In the genomic region with DNA sequence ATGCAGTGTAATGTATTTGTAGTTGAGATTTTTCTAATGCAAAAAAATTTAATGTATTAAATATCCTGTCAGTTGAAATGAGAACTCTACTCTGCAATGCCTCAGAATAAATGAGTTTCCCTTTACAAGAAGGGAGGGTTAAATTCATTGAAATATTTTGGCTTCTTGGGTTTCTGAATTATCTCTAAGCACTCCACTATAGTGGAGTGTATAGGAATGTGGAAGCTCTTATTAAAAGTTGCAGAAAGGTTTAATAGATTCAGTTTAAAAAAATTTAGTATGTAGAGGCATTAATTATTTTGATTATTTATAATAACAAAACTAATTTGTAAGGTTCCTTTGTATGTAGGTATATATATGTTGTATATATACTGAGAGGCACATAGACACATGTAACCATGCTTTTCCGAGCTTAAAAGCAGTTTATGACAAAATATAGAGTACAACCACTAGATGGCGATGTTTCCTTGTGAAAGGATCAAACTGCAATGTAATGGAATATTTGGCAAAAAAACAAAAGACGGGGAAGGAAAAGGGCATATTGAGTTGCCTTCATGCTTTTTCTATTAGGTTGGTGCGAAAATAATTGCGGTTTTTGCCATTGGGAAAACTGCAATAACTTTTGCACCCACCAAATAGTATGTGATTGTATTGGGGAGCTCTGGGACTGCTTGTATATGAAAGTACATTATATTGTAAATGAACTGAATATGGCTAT, we compare ENCODE assay signal across 1 cellular context.
TF ChIP-seq lines count a peak whose summit lies in the region.

No MANE protein-coding gene starts in this region.

TF ChIP-seq in K562, 482 proteins besides CTCF, POLR2A, EP300 and RAD21 (continued from another document):
- TF ChIP-seq, protein P1, sequence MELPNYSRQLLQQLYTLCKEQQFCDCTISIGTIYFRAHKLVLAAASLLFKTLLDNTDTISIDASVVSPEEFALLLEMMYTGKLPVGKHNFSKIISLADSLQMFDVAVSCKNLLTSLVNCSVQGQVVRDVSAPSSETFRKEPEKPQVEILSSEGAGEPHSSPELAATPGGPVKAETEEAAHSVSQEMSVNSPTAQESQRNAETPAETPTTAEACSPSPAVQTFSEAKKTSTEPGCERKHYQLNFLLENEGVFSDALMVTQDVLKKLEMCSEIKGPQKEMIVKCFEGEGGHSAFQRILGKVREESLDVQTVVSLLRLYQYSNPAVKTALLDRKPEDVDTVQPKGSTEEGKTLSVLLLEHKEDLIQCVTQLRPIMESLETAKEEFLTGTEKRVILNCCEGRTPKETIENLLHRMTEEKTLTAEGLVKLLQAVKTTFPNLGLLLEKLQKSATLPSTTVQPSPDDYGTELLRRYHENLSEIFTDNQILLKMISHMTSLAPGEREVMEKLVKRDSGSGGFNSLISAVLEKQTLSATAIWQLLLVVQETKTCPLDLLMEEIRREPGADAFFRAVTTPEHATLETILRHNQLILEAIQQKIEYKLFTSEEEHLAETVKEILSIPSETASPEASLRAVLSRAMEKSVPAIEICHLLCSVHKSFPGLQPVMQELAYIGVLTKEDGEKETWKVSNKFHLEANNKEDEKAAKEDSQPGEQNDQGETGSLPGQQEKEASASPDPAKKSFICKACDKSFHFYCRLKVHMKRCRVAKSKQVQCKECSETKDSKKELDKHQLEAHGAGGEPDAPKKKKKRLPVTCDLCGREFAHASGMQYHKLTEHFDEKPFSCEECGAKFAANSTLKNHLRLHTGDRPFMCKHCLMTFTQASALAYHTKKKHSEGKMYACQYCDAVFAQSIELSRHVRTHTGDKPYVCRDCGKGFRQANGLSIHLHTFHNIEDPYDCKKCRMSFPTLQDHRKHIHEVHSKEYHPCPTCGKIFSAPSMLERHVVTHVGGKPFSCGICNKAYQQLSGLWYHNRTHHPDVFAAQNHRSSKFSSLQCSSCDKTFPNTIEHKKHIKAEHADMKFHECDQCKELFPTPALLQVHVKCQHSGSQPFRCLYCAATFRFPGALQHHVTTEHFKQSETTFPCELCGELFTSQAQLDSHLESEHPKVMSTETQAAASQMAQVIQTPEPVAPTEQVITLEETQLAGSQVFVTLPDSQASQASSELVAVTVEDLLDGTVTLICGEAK (IDR thresholded peaks at IDR 0.05), result peak; percentile 48; the same call in 1 of the 2 replicates
- TF ChIP-seq, protein P1 (CRISPR knock-in tag; IDR thresholded peaks at IDR 0.05), result no peak
- TF ChIP-seq RBBP5 (IDR thresholded peaks at IDR 0.05; ENCODE audit: borderline replicate concordance, insufficient read depth, low read length, poor library complexity, severe bottlenecking) (no peak), MAFG (tag; conservative IDR thresholded peaks at IDR 0.05) (0 out of 2 replicates have a peak, but pooled peaks have one; percentile 9)
